Comparison of ENCODE assay signal across 1 cellular context in the genomic region with DNA sequence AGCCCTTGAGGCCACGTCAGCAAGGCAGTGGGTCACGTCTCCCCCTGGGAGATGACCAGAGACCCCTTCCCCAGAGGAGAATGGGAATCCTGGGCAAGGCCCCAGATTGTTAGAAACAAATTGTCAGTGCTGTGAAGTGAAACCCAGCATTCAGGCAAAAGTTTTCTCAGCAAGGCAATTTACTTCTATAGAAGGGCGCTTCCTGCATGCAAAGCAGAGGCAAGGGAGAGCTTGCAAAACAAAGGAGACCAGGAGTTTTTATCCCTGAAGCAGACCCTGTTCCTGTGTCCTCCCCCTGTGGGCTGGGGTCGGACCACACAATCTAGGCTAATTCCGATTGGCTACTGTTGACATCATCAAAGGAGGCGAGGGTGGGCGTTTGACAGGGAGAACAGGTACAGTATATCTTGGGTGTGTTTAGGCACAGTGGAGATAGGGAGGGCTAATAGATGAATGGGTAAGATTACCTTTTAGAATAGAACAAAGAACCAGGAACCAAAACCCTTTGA.
TF ChIP-seq lines count a peak whose summit lies in the region.

No MANE protein-coding gene starts in this region.

TF ChIP-seq in WTC11, 78 proteins besides CTCF, POLR2A, EP300 and RAD21:
- TF ChIP-seq, protein P1, sequence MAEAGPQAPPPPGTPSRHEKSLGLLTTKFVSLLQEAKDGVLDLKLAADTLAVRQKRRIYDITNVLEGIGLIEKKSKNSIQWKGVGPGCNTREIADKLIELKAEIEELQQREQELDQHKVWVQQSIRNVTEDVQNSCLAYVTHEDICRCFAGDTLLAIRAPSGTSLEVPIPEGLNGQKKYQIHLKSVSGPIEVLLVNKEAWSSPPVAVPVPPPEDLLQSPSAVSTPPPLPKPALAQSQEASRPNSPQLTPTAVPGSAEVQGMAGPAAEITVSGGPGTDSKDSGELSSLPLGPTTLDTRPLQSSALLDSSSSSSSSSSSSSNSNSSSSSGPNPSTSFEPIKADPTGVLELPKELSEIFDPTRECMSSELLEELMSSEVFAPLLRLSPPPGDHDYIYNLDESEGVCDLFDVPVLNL (CRISPR knock-in tag; IDR thresholded peaks at IDR 0.05; ENCODE audit: borderline replicate concordance, low read depth), result no peak
- TF ChIP-seq MYBL2 (CRISPR knock-in tag; IDR thresholded peaks at IDR 0.05) (no peak), ZNF512 (CRISPR knock-in tag; IDR thresholded peaks at IDR 0.05; ENCODE audit: borderline replicate concordance) (no peak), ZNF396 (CRISPR knock-in tag; IDR thresholded peaks at IDR 0.05; ENCODE audit: borderline replicate concordance) (no peak), RORB (CRISPR knock-in tag; IDR thresholded peaks at IDR 0.05) (no peak), TEAD4 (CRISPR knock-in tag; IDR thresholded peaks at IDR 0.05) (no peak), CDX4 (CRISPR knock-in tag; IDR thresholded peaks at IDR 0.05; ENCODE audit: borderline replicate concordance) (no peak), AR (CRISPR knock-in tag; IDR thresholded peaks at IDR 0.05) (no peak), ZNF423 (CRISPR knock-in tag; IDR thresholded peaks at IDR 0.05) (no peak), GTF2I (CRISPR knock-in tag; conservative IDR thresholded peaks at IDR 0.05) (no peak), MAX (CRISPR knock-in tag; IDR thresholded peaks at IDR 0.05) (no peak), CBFB (CRISPR knock-in tag; IDR thresholded peaks at IDR 0.05; ENCODE audit: low read depth) (no peak), MXD4 (CRISPR knock-in tag; IDR thresholded peaks at IDR 0.05; ENCODE audit: borderline replicate concordance) (no peak)
- TF ChIP-seq, protein P2, sequence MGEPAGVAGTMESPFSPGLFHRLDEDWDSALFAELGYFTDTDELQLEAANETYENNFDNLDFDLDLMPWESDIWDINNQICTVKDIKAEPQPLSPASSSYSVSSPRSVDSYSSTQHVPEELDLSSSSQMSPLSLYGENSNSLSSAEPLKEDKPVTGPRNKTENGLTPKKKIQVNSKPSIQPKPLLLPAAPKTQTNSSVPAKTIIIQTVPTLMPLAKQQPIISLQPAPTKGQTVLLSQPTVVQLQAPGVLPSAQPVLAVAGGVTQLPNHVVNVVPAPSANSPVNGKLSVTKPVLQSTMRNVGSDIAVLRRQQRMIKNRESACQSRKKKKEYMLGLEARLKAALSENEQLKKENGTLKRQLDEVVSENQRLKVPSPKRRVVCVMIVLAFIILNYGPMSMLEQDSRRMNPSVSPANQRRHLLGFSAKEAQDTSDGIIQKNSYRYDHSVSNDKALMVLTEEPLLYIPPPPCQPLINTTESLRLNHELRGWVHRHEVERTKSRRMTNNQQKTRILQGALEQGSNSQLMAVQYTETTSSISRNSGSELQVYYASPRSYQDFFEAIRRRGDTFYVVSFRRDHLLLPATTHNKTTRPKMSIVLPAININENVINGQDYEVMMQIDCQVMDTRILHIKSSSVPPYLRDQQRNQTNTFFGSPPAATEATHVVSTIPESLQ (CRISPR knock-in tag; IDR thresholded peaks at IDR 0.05), result no peak
TF ChIP-seq in WTC11: peak in this region for 0.
